ENCODE assay signal across 21 cellular contexts in genomic region chr6:100999034-100999597, GRCh38.
"Had no signal": no experiment of that assay in that cellular context is flagged by ENCODE, and none has a peak within 500 bp of the region (broad histone marks: within the 10 kb centered on the region; RNA-seq: fewer than 3 reads in every experiment).

No MANE protein-coding gene starts in this region.

- H3K4me3 ChIP-seq: ascending aorta, cardiac muscle cell, colonic mucosa, esophagus squamous epithelium, left lung, lower lobe of right lung, thoracic aorta, uterus had no signal

- H3K4me1 ChIP-seq: ascending aorta, colonic mucosa, esophagus squamous epithelium, lower lobe of right lung, uterus had no signal

- H3K27ac ChIP-seq: ascending aorta, cardiac muscle cell, colonic mucosa, esophagus squamous epithelium, left lung, lower lobe of right lung, thoracic aorta, uterus had no signal

- H3K27me3 ChIP-seq: ascending aorta, cardiac muscle cell, colonic mucosa, esophagus squamous epithelium, left lung, uterus had no signal

- H3K36me3 ChIP-seq: ascending aorta, cardiac muscle cell, colonic mucosa, esophagus squamous epithelium, left lung, lower lobe of right lung, thoracic aorta, uterus had no signal

- H3K9me3 ChIP-seq: colonic mucosa, esophagus squamous epithelium, thoracic aorta, uterus had no signal

- ATAC-seq: activated T-cell treated with anti-CD3 and anti-CD28 coated beads, Interleukin-2, amount 50 U/mL, for 72 hours; left lung; lower lobe of right lung; natural killer cell; right cardiac atrium; stimulated activated effector memory CD8-positive, alpha-beta T cell treated with anti-CD3 and anti-CD28 coated beads, Interleukin-12 subunit alpha, Interleukin-12 subunit beta, amount 100 ng/mL, for 72 hours had no signal

- DNase-seq: activated CD4-positive, alpha-beta T cell treated with anti-CD3 and anti-CD28 coated beads for 4 hours; activated CD4-positive, alpha-beta T cell treated with anti-CD3 and anti-CD28 coated beads, Interleukin-2, amount 50 U/mL, for 4 hours; activated naive CD4-positive, alpha-beta T cell; activated T-cell treated with anti-CD3 and anti-CD28 coated beads for 4 hours; activated T-cell treated with anti-CD3 and anti-CD28 coated beads, Interleukin-2, amount 50 U/mL, for 72 hours; cerebellar nuclear complex; colonic mucosa; effector CD8-positive, alpha-beta T cell; esophagus squamous epithelium; left lung; lower lobe of right lung; mesenchymal stem cell; natural killer cell; posterior cingulate gyrus; right cardiac atrium; stimulated activated CD4-positive, alpha-beta T cell treated with anti-CD3 and anti-CD28 coated beads, Interleukin-2, amount 100 ng/mL, for 48 hours; uterus had no signal
